ENCODE assay signal across 1 cellular context in the genomic region with DNA sequence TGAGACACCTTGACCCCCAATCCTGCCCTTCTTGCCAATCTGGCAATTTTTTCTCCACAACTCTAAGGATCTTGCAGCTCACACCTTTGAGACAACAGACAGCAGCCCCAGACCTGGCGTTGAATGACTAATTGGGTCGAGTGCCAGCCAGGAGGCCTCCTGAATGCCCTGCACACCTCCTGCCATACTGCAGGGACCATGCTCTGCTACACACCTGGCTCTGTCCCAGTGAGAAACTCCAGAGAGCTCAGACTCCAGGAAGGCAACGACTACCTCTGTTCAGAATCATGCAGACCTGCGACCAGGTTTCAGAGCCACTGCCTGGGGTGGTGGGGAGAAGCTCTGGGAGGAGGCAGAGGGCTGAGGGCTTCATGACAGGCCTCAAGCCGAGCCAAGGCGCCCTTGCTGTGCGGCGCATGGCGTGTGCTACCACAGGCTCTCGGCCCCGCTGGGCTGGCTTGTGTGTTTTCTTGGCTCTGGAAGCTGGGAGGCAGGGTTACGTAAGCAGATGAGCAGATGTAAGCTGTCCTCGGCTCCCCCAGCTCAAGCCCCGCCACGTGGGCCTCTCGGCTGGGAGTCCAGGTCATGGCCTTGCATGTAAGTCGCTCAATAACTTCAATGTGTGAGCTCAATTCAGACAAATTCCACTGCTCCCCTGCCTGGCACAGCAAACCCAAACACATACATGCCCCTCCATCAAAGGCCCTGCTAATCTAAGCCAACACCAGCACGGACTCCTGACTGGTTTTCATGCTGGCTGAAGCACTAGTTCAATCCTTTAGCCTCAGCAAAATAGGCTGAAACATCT.
A peak's percentile ranks its signal among the peaks of the same experiment; 100 is the strongest.
TF ChIP-seq lines count a peak whose summit lies in the region.

No MANE protein-coding gene starts in this region.

TF ChIP-seq in IMR-90, 13 proteins besides CTCF, POLR2A, EP300 and RAD21 (continued from another document):
- TF ChIP-seq, protein P1, sequence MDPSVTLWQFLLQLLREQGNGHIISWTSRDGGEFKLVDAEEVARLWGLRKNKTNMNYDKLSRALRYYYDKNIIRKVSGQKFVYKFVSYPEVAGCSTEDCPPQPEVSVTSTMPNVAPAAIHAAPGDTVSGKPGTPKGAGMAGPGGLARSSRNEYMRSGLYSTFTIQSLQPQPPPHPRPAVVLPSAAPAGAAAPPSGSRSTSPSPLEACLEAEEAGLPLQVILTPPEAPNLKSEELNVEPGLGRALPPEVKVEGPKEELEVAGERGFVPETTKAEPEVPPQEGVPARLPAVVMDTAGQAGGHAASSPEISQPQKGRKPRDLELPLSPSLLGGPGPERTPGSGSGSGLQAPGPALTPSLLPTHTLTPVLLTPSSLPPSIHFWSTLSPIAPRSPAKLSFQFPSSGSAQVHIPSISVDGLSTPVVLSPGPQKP (IDR thresholded peaks at IDR 0.05; ENCODE audit: borderline replicate concordance, low read depth, low read length): no peak
- TF ChIP-seq RCOR1 (IDR thresholded peaks at IDR 0.05; ENCODE audit: insufficient replicate concordance, low read length): no peak
- TF ChIP-seq BHLHE40 (IDR thresholded peaks at IDR 0.05; ENCODE audit: low read depth, low read length): no peak
- TF ChIP-seq NFE2L2 (IDR thresholded peaks at IDR 0.05; ENCODE audit: low read depth, low read length): peak; percentile 9; the same call in 1 of the 2 replicates
